Comparison of ENCODE assay signal across 22 cellular contexts in the genomic region with DNA sequence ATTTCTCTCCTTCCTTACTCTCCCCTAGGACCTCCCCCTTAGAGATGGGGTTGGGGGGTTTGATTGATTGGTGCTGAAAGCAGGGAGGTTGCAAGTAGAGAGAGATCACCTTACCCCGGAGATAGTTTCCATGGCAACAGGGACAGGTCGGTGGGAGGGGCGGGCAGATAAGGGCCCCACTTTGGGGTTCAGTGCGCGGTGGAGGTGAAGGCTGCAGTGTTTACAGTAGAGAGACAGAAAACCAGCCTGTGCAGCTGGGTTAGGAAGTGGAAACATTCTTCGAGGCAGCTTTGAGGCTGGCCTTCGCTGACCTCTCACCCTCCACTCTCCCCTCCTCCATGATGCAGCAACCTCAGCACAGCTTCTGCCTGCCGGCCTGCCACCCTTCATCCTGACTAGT.
DNase-seq lines count a peak whose midpoint lies in the region; ATAC-seq and TF ChIP-seq lines count a peak whose summit lies in the region.
"Had no signal": no experiment of that assay in that cellular context is flagged by ENCODE, and none has a peak within 500 bp of the region (broad histone marks: within the 10 kb centered on the region; RNA-seq: fewer than 3 reads in every experiment).

No MANE protein-coding gene starts in this region.

- H3K9me3 Mint-ChIP-seq in CD4-positive, CD25-positive, alpha-beta regulatory T cell = peaks cover 0 to 2% (median 0%) of the 10 kb centered on the region in 7 donors
- peaks cover 0 to 2% (median 0%) of the 10 kb centered on the region in 11 donors for H3K9me3 Mint-ChIP-seq in naive thymus-derived CD4-positive, alpha-beta T cell
- H3K9me3 Mint-ChIP-seq: effector memory CD8-positive, alpha-beta T cell had no signal

- H3K4me3 Mint-ChIP-seq in CD4-positive, CD25-positive, alpha-beta regulatory T cell = peak overlapping the region in 3 of 4 donors; percentile 10 to 55 (median 51)
- H3K4me3 Mint-ChIP-seq in naive thymus-derived CD4-positive, alpha-beta T cell = peak overlapping the region in 6 of 10 donors; percentile 5 to 63 (median 21)
- H3K4me3 Mint-ChIP-seq: effector memory CD8-positive, alpha-beta T cell had no signal

- no peak overlapping the region for H2AFZ ChIP-seq in SK-N-SH (ENCODE audit: low read depth)

- TF ChIP-seq RAD21 in SK-N-SH (IDR thresholded peaks at IDR 0.05; ENCODE audit: low read length) = no peak

- no peaks in the 10 kb centered on the region for H3K36me3 Mint-ChIP-seq in CD4-positive, CD25-positive, alpha-beta regulatory T cell
- H3K36me3 Mint-ChIP-seq in naive thymus-derived CD4-positive, alpha-beta T cell = no peaks in the 10 kb centered on the region

- no peak for TF ChIP-seq POLR2A in GM18505 (IDR thresholded peaks at IDR 0.05; ENCODE audit: borderline replicate concordance, extremely low read depth, insufficient read depth, insufficient read length)

- no peaks in the 10 kb centered on the region for H3K9me2 ChIP-seq in SK-N-SH

- no peak overlapping the region for H3K4me2 ChIP-seq in SK-N-SH

- intact Hi-C loops in naive thymus-derived CD4-positive, alpha-beta T cell (cut with micrococcal nuclease) = no loop called here

- no peaks in the 10 kb centered on the region for H3K27me3 ChIP-seq in CD4-positive, CD25-positive, alpha-beta regulatory T cell (ENCODE audit: control insufficient read depth, insufficient read depth, low read length)
- H3K27me3 ChIP-seq in SJCRH30 = no peaks in the 10 kb centered on the region
- H3K27me3 ChIP-seq in naive thymus-derived CD4-positive, alpha-beta T cell (ENCODE audit: control insufficient read depth in 2 of 2, insufficient read depth in 2 of 2, low read length in 2 of 2) = no peaks in the 10 kb centered on the region
- H3K27me3 ChIP-seq in SK-N-SH (ENCODE audit: insufficient read depth) = no peaks in the 10 kb centered on the region; the same call in 1 of the 2 replicates
- H3K27me3 ChIP-seq: body of pancreas, esophagus muscularis mucosa, right atrium auricular region, stomach, transverse colon had no signal

- peak overlapping the region; percentile 33 for H3K27ac ChIP-seq in CD4-positive, CD25-positive, alpha-beta regulatory T cell (ENCODE audit: insufficient read depth, low read length, poor library complexity, severe bottlenecking)
- peak overlapping the region; percentile 57 for H3K27ac ChIP-seq in SJCRH30
- H3K27ac ChIP-seq in naive thymus-derived CD4-positive, alpha-beta T cell (ENCODE audit: low read depth, low read length) = no peak overlapping the region
- no peak overlapping the region for H3K27ac ChIP-seq in SK-N-SH (ENCODE audit: low read depth in 2 of 2, low read length in 1 of 2)
- H3K27ac ChIP-seq: body of pancreas, esophagus muscularis mucosa, right atrium auricular region, stomach, transverse colon had no signal

- DNase-seq in NCI-H1417 (lab: John Stamatoyannopoulos, UW) = peak in 2 of 3 experiments; percentile 33 to 62
- no peak for DNase-seq in NCI-H1417 treated with DMSO at 0.1 percent for 48 hours (lab: John Stamatoyannopoulos, UW)
- DNase-seq in CD4-positive, CD25-positive, alpha-beta regulatory T cell = peak; percentile 2 to 40 (median 35)
- DNase-seq in SJCRH30 = peak in 1 of 2 experiments; percentile 25
- DNase-seq in naive thymus-derived CD4-positive, alpha-beta T cell = peak in 6 of 9 donors; percentile 7 to 31 (median 16)
- no peak for DNase-seq in SK-N-SH
- DNase-seq in activated CD4-positive, CD25-positive, alpha-beta regulatory T cell treated with anti-CD3 and anti-CD28 coated beads, Interleukin-2, amount 50 U/mL, for 72 hours = no peak
- DNase-seq: activated CD4-positive, CD25-positive, alpha-beta regulatory T cell; AML-193; body of pancreas; COR-L47; effector memory CD8-positive, alpha-beta T cell; GOT3; islet precursor cell; NCI-H774; stimulated activated CD4-positive, alpha-beta T cell treated with anti-CD3 and anti-CD28 coated beads, Interleukin-12 subunit alpha, Interleukin-12 subunit beta, amount 100 ng/mL, for 4 hours; stomach; transverse colon had no signal

- H3K27me3 Mint-ChIP-seq in CD4-positive, CD25-positive, alpha-beta regulatory T cell = no peaks in the 10 kb centered on the region
- H3K27me3 Mint-ChIP-seq in naive thymus-derived CD4-positive, alpha-beta T cell = no peaks in the 10 kb centered on the region

- H3K4me3 ChIP-seq in CD4-positive, CD25-positive, alpha-beta regulatory T cell (ENCODE audit: low read depth, low read length) = no peak overlapping the region
- H3K4me3 ChIP-seq in SJCRH30 (no peak overlapping the region), SK-N-SH (ENCODE audit: low read depth in 2 of 2, low read length in 1 of 2) (no peak overlapping the region)
- H3K4me3 ChIP-seq in naive thymus-derived CD4-positive, alpha-beta T cell (ENCODE audit: low read length) = no peak overlapping the region
- H3K4me3 ChIP-seq: body of pancreas, esophagus muscularis mucosa, lung, right atrium auricular region, stomach, transverse colon had no signal

- WGBS in SK-N-SH (ENCODE audit: low lambda C conversion rate) = 47% methylated on average over 8 of the region's 8 CpGs

- no peaks in the 10 kb centered on the region for H3F3A ChIP-seq in SK-N-SH (replicated peaks; ENCODE audit: insufficient read depth)

- no peaks in the 10 kb centered on the region for H3K9me3 ChIP-seq in CD4-positive, CD25-positive, alpha-beta regulatory T cell (ENCODE audit: control insufficient read depth in 2 of 2, low read length in 2 of 2)
- no peaks in the 10 kb centered on the region for H3K9me3 ChIP-seq in SJCRH30 (replicated peaks)
- no peaks in the 10 kb centered on the region for H3K9me3 ChIP-seq in naive thymus-derived CD4-positive, alpha-beta T cell (ENCODE audit: control insufficient read depth in 2 of 3, low read length in 3 of 3)
- H3K9me3 ChIP-seq in SK-N-SH = no peaks in the 10 kb centered on the region
- H3K9me3 ChIP-seq: body of pancreas, esophagus muscularis mucosa, right atrium auricular region, transverse colon had no signal

- no peak for TF ChIP-seq EP300 in SK-N-SH (IDR thresholded peaks at IDR 0.05; ENCODE audit: borderline replicate concordance in 1 of 2, low read depth in 1 of 2, low read length in 1 of 2)

- no peak overlapping the region for H3K9ac ChIP-seq in SK-N-SH

- POLR2A ChIA-PET in naive thymus-derived CD4-positive, alpha-beta T cell (lab: Charles Lee) = no interaction called here
- POLR2A ChIA-PET in SK-N-SH (lab: Yijun Ruan, JAX) = no interaction called here

- peaks cover 16% of the 10 kb centered on the region for H3K4me1 ChIP-seq in CD4-positive, CD25-positive, alpha-beta regulatory T cell (ENCODE audit: control insufficient read depth, insufficient read depth, low read length, poor library complexity, severe bottlenecking)
- peaks cover 32% of the 10 kb centered on the region for H3K4me1 ChIP-seq in SJCRH30
- peaks cover 0 to 4% of the 10 kb centered on the region in 2 donors for H3K4me1 ChIP-seq in naive thymus-derived CD4-positive, alpha-beta T cell (ENCODE audit: control insufficient read depth in 2 of 2, insufficient read depth in 2 of 2, low read length in 2 of 2)
- no peaks in the 10 kb centered on the region; a peak in 1 of 4 replicates for H3K4me1 ChIP-seq in SK-N-SH (ENCODE audit: control insufficient read depth in 1 of 2, insufficient read depth in 2 of 2, low read depth in 1 of 2, low read length in 1 of 2)
- H3K4me1 ChIP-seq: body of pancreas, esophagus muscularis mucosa, right atrium auricular region, stomach, transverse colon had no signal

- H3K36me3 ChIP-seq in CD4-positive, CD25-positive, alpha-beta regulatory T cell (ENCODE audit: control insufficient read depth, insufficient read depth, low read length) = no peaks in the 10 kb centered on the region
- no peaks in the 10 kb centered on the region for H3K36me3 ChIP-seq in SJCRH30
- H3K36me3 ChIP-seq in naive thymus-derived CD4-positive, alpha-beta T cell (ENCODE audit: control insufficient read depth in 2 of 3, insufficient read depth in 3 of 3, low read length in 3 of 3) = no peaks in the 10 kb centered on the region
- no peaks in the 10 kb centered on the region for H3K36me3 ChIP-seq in SK-N-SH (replicated peaks in 1 of 2; ENCODE audit: control insufficient read depth in 1 of 2, insufficient read depth in 2 of 2, low read length in 1 of 2)
- H3K36me3 ChIP-seq: esophagus muscularis mucosa, right atrium auricular region, stomach, transverse colon had no signal

- TF ChIP-seq CTCF in SK-N-SH (IDR thresholded peaks at IDR 0.05) = no peak

- H4K20me1 ChIP-seq in SK-N-SH (ENCODE audit: insufficient read depth) = no peaks in the 10 kb centered on the region

- peak overlapping the region; percentile 69 to 96 (median 87) for H3K27ac Mint-ChIP-seq in CD4-positive, CD25-positive, alpha-beta regulatory T cell
- H3K27ac Mint-ChIP-seq in naive thymus-derived CD4-positive, alpha-beta T cell = peak overlapping the region in 4 of 9 donors; percentile 23 to 74 (median 40)
- H3K27ac Mint-ChIP-seq: effector memory CD8-positive, alpha-beta T cell had no signal

- CTCF ChIA-PET in naive thymus-derived CD4-positive, alpha-beta T cell (lab: Charles Lee) = no interaction called here
- CTCF ChIA-PET in SK-N-SH (lab: Yijun Ruan, JAX) = no interaction called here

- peaks cover 0 to 48% (median 19%) of the 10 kb centered on the region in 4 donors for H3K4me1 Mint-ChIP-seq in CD4-positive, CD25-positive, alpha-beta regulatory T cell
- H3K4me1 Mint-ChIP-seq in naive thymus-derived CD4-positive, alpha-beta T cell = peaks cover 13 to 48% (median 26%) of the 10 kb centered on the region in 7 donors

- no peaks in the 10 kb centered on the region for H3K79me2 ChIP-seq in SK-N-SH (ENCODE audit: insufficient read depth)

- peak; percentile 43 to 52 for ATAC-seq in CD4-positive, CD25-positive, alpha-beta regulatory T cell (ENCODE audit: low read depth in 2 of 2)
- peak; percentile 51 for ATAC-seq in naive thymus-derived CD4-positive, alpha-beta T cell
- ATAC-seq in GM18505 (IDR thresholded peaks at IDR 0.05; ENCODE audit: unreplicated experiment) = no peak
- ATAC-seq: body of pancreas; effector memory CD8-positive, alpha-beta T cell had no signal

TF ChIP-seq in SK-N-SH, 30 proteins besides CTCF, POLR2A, EP300 and RAD21 (continues in another document):
- no peak for TF ChIP-seq RFX5 (IDR thresholded peaks at IDR 0.05; ENCODE audit: low read length)
- TF ChIP-seq IRF3 (IDR thresholded peaks at IDR 0.05; ENCODE audit: low read depth, low read length) = no peak
- TF ChIP-seq GABPA (IDR thresholded peaks at IDR 0.05; ENCODE audit: low read depth) = no peak
- TF ChIP-seq EZH2phosphoT487 (IDR thresholded peaks at IDR 0.05; ENCODE audit: borderline replicate concordance, low read depth) = no peak
- no peak for TF ChIP-seq MEF2A (IDR thresholded peaks at IDR 0.05; ENCODE audit: borderline replicate concordance, low read depth)
- TF ChIP-seq CHD2 (IDR thresholded peaks at IDR 0.05; ENCODE audit: low read length, partially characterized antibody) = no peak

Comparison
In these comparisons a context has a peak if more than half of its experiments do, and no peak if none do; other contexts are left out.
1. DNase-seq: peak in NCI-H1417 (2 of 3), CD4-positive, CD25-positive, alpha-beta regulatory T cell (3 of 3) and naive thymus-derived CD4-positive, alpha-beta T cell (6 of 9); none in NCI-H1417 treated with DMSO at 0.1 percent for 48 hours (single experiment), SK-N-SH (single experiment) and activated CD4-positive, CD25-positive, alpha-beta regulatory T cell treated with anti-CD3 and anti-CD28 coated beads, Interleukin-2, amount 50 U/mL, for 72 hours (single experiment).
2. H3K27ac ChIP-seq: peak in CD4-positive, CD25-positive, alpha-beta regulatory T cell (single experiment) and SJCRH30 (single experiment); none in naive thymus-derived CD4-positive, alpha-beta T cell (single experiment) and SK-N-SH (0 of 2).